11 cellular contexts compared by ENCODE assay signal in the genomic region with DNA sequence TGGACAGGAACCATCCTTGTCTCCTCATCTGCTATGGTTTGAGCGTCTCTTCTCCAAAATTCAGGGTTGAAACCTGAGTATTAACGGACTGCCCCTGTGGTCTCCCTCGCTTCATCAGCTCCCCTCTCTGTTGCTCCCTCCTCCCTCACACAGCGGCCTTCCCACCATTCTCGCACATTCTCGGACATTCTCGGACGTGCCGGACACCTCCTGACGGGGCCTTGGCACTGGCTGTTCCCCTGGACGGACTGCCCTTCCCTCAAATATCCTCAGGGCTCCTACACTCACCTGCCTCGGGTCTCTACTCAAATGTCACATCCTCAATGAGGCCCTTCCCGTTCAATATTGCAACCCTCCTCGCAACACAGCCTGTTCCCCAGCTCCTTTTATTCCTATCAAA.
"Had no signal": no experiment of that assay in that cellular context is flagged by ENCODE, and none has a peak within 500 bp of the region (broad histone marks: within the 10 kb centered on the region; RNA-seq: fewer than 3 reads in every experiment).

No MANE protein-coding gene starts in this region.

- DNase-seq: GM23248, GOT3, H7, H9, HCEC 1CT, HFFc6 had no signal

- H3K4me3 ChIP-seq: GM23248, GM23338, HAP-1 had no signal

- H3K9me3 ChIP-seq: HAP-1 had no signal

- H3K27ac ChIP-seq: GM23248 had no signal

- H3K4me2 ChIP-seq: GM23338 had no signal

- FAIRE-seq: H1, H54 had no signal

- H3K4me1 ChIP-seq: HAP-1 had no signal

- H3K9ac ChIP-seq: GM23248 had no signal

- ATAC-seq: GM23338, HCT116 had no signal

- H3K36me3 ChIP-seq: HAP-1 had no signal

- H3K27ac Mint-ChIP-seq: GM23338, H9, HFFc6 had no signal

- H3K4me3 Mint-ChIP-seq: GM23338, H9, HFFc6 had no signal

- H3K9me3 Mint-ChIP-seq: GM23338, H9, HFFc6 had no signal

- H2AFZ ChIP-seq: GM23248, GM23338 had no signal
